In genomic region chr2:74577448-74577847, GRCh38 we compare ENCODE assay signal across 8 cellular contexts. TPM values are rescaled to one million over a fixed set of nuclear protein-coding genes. Genes with fewer than 3 reads are reported as not detected.
DNase-seq lines count a peak whose midpoint lies in the region; ATAC-seq and TF ChIP-seq lines count a peak whose summit lies in the region.

No MANE protein-coding gene starts in this region.

- H3K9me3 ChIP-seq in A673 (ENCODE audit: low read depth, low read length, poor library complexity, severe bottlenecking) (no peaks in the 10 kb centered on the region), heart left ventricle (no peaks in the 10 kb centered on the region)

- ATAC-seq in GM18873 (IDR thresholded peaks at IDR 0.05; ENCODE audit: low FRiP score, unreplicated experiment) = peak; percentile 49
- peak; percentile 64 to 91 (median 82) for ATAC-seq in heart left ventricle

- CTCF ChIA-PET in A673 (lab: Charles Lee) = no interaction called here

- 29 to 37% (median 30%) methylated on average over 2 of the region's 2 CpGs for WGBS in heart left ventricle, 4 donors

- no peak overlapping the region for H3K27ac ChIP-seq in A673 (ENCODE audit: low read depth, low read length, poor library complexity, severe bottlenecking)
- peak overlapping the region in 8 of 12 donors; percentile 16 to 90 (median 52) for H3K27ac ChIP-seq in heart left ventricle

- no peak overlapping the region for H3K4me3 ChIP-seq in A673 (ENCODE audit: low read depth, low read length, poor library complexity, severe bottlenecking)
- peak overlapping the region in 1 of 12 donors; percentile 2 for H3K4me3 ChIP-seq in heart left ventricle

- DNase-seq in A673 (ENCODE audit: low spot score) (peak; percentile 28), NCI-H226 (peak; percentile 65), heart left ventricle (peak in 3 of 5 donors; percentile 25 to 65 (median 62)), epidermal melanocyte (ENCODE audit: insufficient read length, low spot score) (no peak), HT-29 (ENCODE audit: low spot score) (no peak), NCI-H446 (lab: John Stamatoyannopoulos, UW) (no peak), retina (no peak)

- TF ChIP-seq POLR2A in heart left ventricle (IDR thresholded peaks at IDR 0.05) = no peak

- H3K4me1 ChIP-seq in A673 (ENCODE audit: insufficient read depth, low read length, poor library complexity, severe bottlenecking) = no peaks in the 10 kb centered on the region
- H3K4me1 ChIP-seq in heart left ventricle = peaks cover 0 to 61% (median 5%) of the 10 kb centered on the region in 12 donors

- POLR2A ChIA-PET in A673 (lab: Charles Lee; ENCODE audit: low non-redundant PET) = no interaction called here

- BruUV-seq in A673 (replicated peaks; lab: Mats Ljungman, UMichigan) = no TSS peak

- H3K27me3 ChIP-seq in A673 (replicated peaks; ENCODE audit: insufficient read depth, low read depth, low read length, poor library complexity) (no peaks in the 10 kb centered on the region), heart left ventricle (peaks cover 0 to 3% (median 0%) of the 10 kb centered on the region in 9 donors)

- intact Hi-C loops in A673 (cut with micrococcal nuclease; ENCODE audit: unreplicated experiment) = no loop called here
- intact Hi-C loops in heart left ventricle (cut with DNase I) = loop anchor here in 1 of 10 donors (5.0 kb wide), 1 partner anchor 75 kb away; no protein-coding TSS in a partner anchor

- TF ChIP-seq CTCF in A673 (conservative IDR thresholded peaks at IDR 0.05; ENCODE audit: low read depth, low read length) (no peak), heart left ventricle (IDR thresholded peaks at IDR 0.05) (no peak)

- no peaks in the 10 kb centered on the region for H3K36me3 ChIP-seq in A673 (ENCODE audit: insufficient read depth, low read length, poor library complexity, severe bottlenecking)
- H3K36me3 ChIP-seq in heart left ventricle = no peaks in the 10 kb centered on the region

RNA-seq across cellular contexts. Expression of gene DOK1, which starts 22.9 kb away (rescaled TPM):
- 18.4 and 20.7 TPM in 2 replicates for total RNA-seq in A673 (2021)
- 10 to 100 TPM in 1 of 9 donors, 1 to 10 TPM in 8; 2.6 to 11.6 (median 4.8) TPM for total RNA-seq in heart left ventricle
- 1 to 10 TPM; 2.4 to 6.0 TPM for polyA plus RNA-seq in heart left ventricle
- total RNA-seq in HT-29 (2014; rRNA removed; shearing (Covaris generic)) = 17.9 and 18.3 TPM in 2 replicates

RNA-seq across cellular contexts. Expression of gene LOXL3, which starts 23.7 kb away (rescaled TPM):
- 0.88 and 1.9 TPM in 2 replicates for total RNA-seq in A673 (2021)
- 1 to 10 TPM; 1.6 to 8.7 (median 3.0) TPM for total RNA-seq in heart left ventricle
- polyA plus RNA-seq in heart left ventricle = 1 to 10 TPM; 1.5 to 3.5 TPM
- total RNA-seq in HT-29 (2014; rRNA removed; shearing (Covaris generic)) = 0.74 and 2.2 TPM in 2 replicates

RNA-seq across cellular contexts. Expression of gene HTRA2, which starts 47.7 kb away (rescaled TPM):
- 35.1 and 37.7 TPM in 2 replicates for total RNA-seq in A673 (2021)
- 10 to 100 TPM; 23.6 to 32.0 (median 24.8) TPM for total RNA-seq in heart left ventricle
- 10 to 100 TPM; 24.5 to 45.4 TPM for polyA plus RNA-seq in heart left ventricle
- 44.7 and 49.2 TPM in 2 replicates for total RNA-seq in HT-29 (2014; rRNA removed; shearing (Covaris generic))

RNA-seq across cellular contexts. Expression of gene AUP1, which starts 47.9 kb away (rescaled TPM):
- 114 and 126 TPM in 2 replicates for total RNA-seq in A673 (2021)
- total RNA-seq in heart left ventricle = 10 to 100 TPM; 33.6 to 74.5 (median 49.8) TPM
- polyA plus RNA-seq in heart left ventricle = 100 to 1,000 TPM in 1 of 2 donors, 10 to 100 TPM in 1; 77.9 to 168 TPM
- total RNA-seq in HT-29 (2014; rRNA removed; shearing (Covaris generic)) = 222 and 224 TPM in 2 replicates

RNA-seq across cellular contexts. Expression of gene DQX1, which starts 51.4 kb away (rescaled TPM):
- total RNA-seq in A673 (2021) (0.50 and 0.71 TPM in 2 replicates), heart left ventricle (not detected)
- polyA plus RNA-seq in heart left ventricle = not detected
- total RNA-seq in HT-29 (2014; rRNA removed; shearing (Covaris generic)) = 0.47 and 1.3 TPM in 2 replicates

Comparison
In these comparisons a context has a peak if more than half of its experiments do, and no peak if none do; other contexts are left out.
1. DNase-seq: peak in A673 (single experiment), NCI-H226 (single experiment) and heart left ventricle (3 of 5); none in epidermal melanocyte (single experiment), HT-29 (single experiment), NCI-H446 (0 of 2) and retina (single experiment).